Comparison of ENCODE assay signal across 10 cellular contexts in genomic region chr3:192864943-192865342, GRCh38. TPM values are rescaled to one million over a fixed set of nuclear protein-coding genes. Genes with fewer than 3 reads are reported as not detected.
DNase-seq lines count a peak whose midpoint lies in the region; ATAC-seq and TF ChIP-seq lines count a peak whose summit lies in the region.
"Had no signal": no experiment of that assay in that cellular context is flagged by ENCODE, and none has a peak within 500 bp of the region (broad histone marks: within the 10 kb centered on the region; RNA-seq: fewer than 3 reads in every experiment).

No MANE protein-coding gene starts in this region.

- ATAC-seq in GM18498 (IDR thresholded peaks at IDR 0.05; ENCODE audit: unreplicated experiment) (peak; percentile 70), GM21447 (IDR thresholded peaks at IDR 0.05; ENCODE audit: unreplicated experiment) (peak; percentile 81), HG03439 (IDR thresholded peaks at IDR 0.05; ENCODE audit: unreplicated experiment) (peak; percentile 84), left ventricle myocardium superior (peak; percentile 77), GM18505 (IDR thresholded peaks at IDR 0.05; ENCODE audit: unreplicated experiment) (no peak), esophagus mucosa (no peak)
- ATAC-seq: pancreas had no signal

- intact Hi-C loops in left ventricle myocardium superior (cut with micrococcal nuclease) = no loop called here

- DNase-seq in left ventricle myocardium superior (no peak), NCI-H1092 treated with DMSO at 0.1 percent for 48 hours (lab: John Stamatoyannopoulos, UW) (no peak), pons (ENCODE audit: low spot score) (no peak)
- DNase-seq: aorta, pancreas had no signal

- no peak for TF ChIP-seq POLR2A in GM18505 (IDR thresholded peaks at IDR 0.05; ENCODE audit: borderline replicate concordance, extremely low read depth, insufficient read depth, insufficient read length)

RNA-seq across cellular contexts. Expression of gene MB21D2, which starts 52.7 kb away (rescaled TPM):
- 1.8 TPM for total RNA-seq in left ventricle myocardium superior
- total RNA-seq in esophagus mucosa = 2.4 TPM

Comparison
In these comparisons a context has a peak if more than half of its experiments do, and no peak if none do; other contexts are left out.
1. ATAC-seq: peak in GM18498 (single experiment), GM21447 (single experiment), HG03439 (single experiment) and left ventricle myocardium superior (single experiment); none in GM18505 (single experiment) and esophagus mucosa (single experiment).